ENCODE assay signal across 8 cellular contexts in genomic region chr5:179821298-179822058, GRCh38. TPM values are rescaled to one million over a fixed set of nuclear protein-coding genes. Genes with fewer than 3 reads are reported as not detected.
DNase-seq lines count a peak whose midpoint lies in the region; ATAC-seq and TF ChIP-seq lines count a peak whose summit lies in the region.

No MANE protein-coding gene starts in this region.

- H3K4me3 ChIP-seq in GM06990 (replicated peaks; ENCODE audit: low read depth, low read length), result peak overlapping the region; percentile 82
- H3K4me3 ChIP-seq in HEK293 (ENCODE audit: low read depth, low read length), result peak overlapping the region; percentile 83
- peak overlapping the region; percentile 100 for H3K4me3 ChIP-seq in upper lobe of right lung

- TF ChIP-seq CTCF in GM06990 (IDR thresholded peaks at IDR 0.05; ENCODE audit: insufficient read depth, low read length, poor library complexity, severe bottlenecking) (no peak), HEK293 (tag by site-specific recombination; IDR thresholded peaks at IDR 0.05) (peak; percentile 86), upper lobe of right lung (IDR thresholded peaks at IDR 0.05) (no peak)

- intact Hi-C loops in left cardiac atrium (cut with DNase I), result loop anchor here in 1 of 2 donors (5.0 kb wide), 1 partner anchor 36 kb away; the partner anchor contains the start of gene MRNIP
- intact Hi-C loops in posterior vena cava (cut with DNase I), result loop anchor here in 1 of 2 donors (2.0 kb wide), 1 partner anchor 15 kb away; the partner anchor contains the start of gene MGAT4B
- intact Hi-C loops in upper lobe of right lung (cut with DNase I), result no loop called here

- H3K4me1 ChIP-seq in HEK293 (ENCODE audit: control insufficient read depth, insufficient read depth, low read length) (peaks cover 19% of the 10 kb centered on the region), upper lobe of right lung (peaks cover 62% of the 10 kb centered on the region)

- CTCF ChIA-PET in HEK293 (lab: Yijun Ruan, JAX), result interaction anchor here (0.6 to 0.7 kb wide), 2 partner anchors 121 to 131 kb away, joined by 3 to 5 read pairs; no protein-coding TSS in a partner anchor

- ATAC-seq in left cardiac atrium (peak; percentile 79 to 82), upper lobe of right lung (peak; percentile 78)

- H3K9me3 ChIP-seq in HEK293 (ENCODE audit: control insufficient read depth, insufficient read depth, low read depth, low read length), result no peaks in the 10 kb centered on the region
- H3K9me3 ChIP-seq in upper lobe of right lung, result no peaks in the 10 kb centered on the region

- H3K36me3 ChIP-seq in GM06990 (ENCODE audit: control insufficient read depth, insufficient read depth, low read length) (peaks cover 20% of the 10 kb centered on the region), HEK293 (ENCODE audit: control insufficient read depth in 2 of 2, insufficient read depth in 1 of 2, low read length in 2 of 2) (peaks cover 10 to 43% of the 10 kb centered on the region in 2 experiments; a peak in 2 of 3 replicates), upper lobe of right lung (peaks cover 47% of the 10 kb centered on the region)

- POLR2A ChIA-PET in HEK293 (lab: Yijun Ruan, JAX), result interaction anchor here (0.6 to 1.7 kb wide), 14 partner anchors 9 to 198 kb away, joined by 3 to 28 read pairs (median 6); partner anchors contain the start of genes HNRNPH1, MAML1 and MGAT4B

- H3K27ac ChIP-seq in HEK293 (ENCODE audit: extremely low read depth, low read depth, low read length) (peak overlapping the region; percentile 92), upper lobe of right lung (peak overlapping the region; percentile 97)

- DNase-seq in GM06990 (ENCODE audit: extremely low read depth, insufficient read length) (peak; percentile 86), MV-4-11 (lab: John Stamatoyannopoulos, UW) (peak; percentile 86), T follicular helper cell (ENCODE audit: low read depth) (peak; percentile 81), amniotic epithelial cell (ENCODE audit: low read depth) (peak; percentile 88), left cardiac atrium (peak; percentile 97), posterior vena cava (ENCODE audit: low spot score) (peak; percentile 99), upper lobe of right lung (peak; percentile 97)

- H3K27me3 ChIP-seq in GM06990 (replicated peaks; ENCODE audit: control insufficient read depth, insufficient read depth, low read length) (no peaks in the 10 kb centered on the region), upper lobe of right lung (no peaks in the 10 kb centered on the region)

TF ChIP-seq in HEK293, 187 proteins besides CTCF, POLR2A, EP300 and RAD21 (continues in another document):
- TF ChIP-seq ZBTB10 (tag by site-specific recombination; IDR thresholded peaks at IDR 0.05), result peak; percentile 71; the same call in 1 of the 2 replicates
- no peak for TF ChIP-seq ZNF677 (tag by site-specific recombination; IDR thresholded peaks at IDR 0.05)
- TF ChIP-seq ZNF366 (tag by site-specific recombination; conservative IDR thresholded peaks at IDR 0.05), result no peak
- TF ChIP-seq PATZ1 (tag by site-specific recombination; IDR thresholded peaks at IDR 0.05), result peak; percentile 90
- peak; percentile 78 for TF ChIP-seq ZXDB (tag by site-specific recombination; IDR thresholded peaks at IDR 0.05)
- TF ChIP-seq HIC1 (tag by site-specific recombination; IDR thresholded peaks at IDR 0.05), result peak; percentile 90
- TF ChIP-seq ZBTB20 (tag by site-specific recombination; IDR thresholded peaks at IDR 0.05), result no peak; the same call in 1 of the 2 replicates
- no peak for TF ChIP-seq ZNF266 (tag by site-specific recombination; IDR thresholded peaks at IDR 0.05; ENCODE audit: low read depth)
- no peak for TF ChIP-seq ZNF791 (tag by site-specific recombination; IDR thresholded peaks at IDR 0.05)
- peak; percentile 95 for TF ChIP-seq SP2 (tag by site-specific recombination; IDR thresholded peaks at IDR 0.05)
- TF ChIP-seq EGR2 (tag by site-specific recombination; IDR thresholded peaks at IDR 0.05; ENCODE audit: low read depth), result peak; percentile 51
- no peak for TF ChIP-seq ZFP37 (tag by site-specific recombination; IDR thresholded peaks at IDR 0.05)
- no peak for TF ChIP-seq ZNF704 (tag by site-specific recombination; IDR thresholded peaks at IDR 0.05)
- TF ChIP-seq ZNF112 (tag by site-specific recombination; IDR thresholded peaks at IDR 0.05), result no peak
- TF ChIP-seq GFI1B (tag by site-specific recombination; IDR thresholded peaks at IDR 0.05), result no peak
- TF ChIP-seq ZNF114 (tag by site-specific recombination; IDR thresholded peaks at IDR 0.05), result no peak
- peak; percentile 75 for TF ChIP-seq WT1 (tag by site-specific recombination; IDR thresholded peaks at IDR 0.05)
- no peak; the same call in 1 of the 2 replicates for TF ChIP-seq KLF16 (tag by site-specific recombination; IDR thresholded peaks at IDR 0.05)

RNA-seq across cellular contexts. Expression of gene SQSTM1, which starts 0.8 kb away (rescaled TPM):
- 100 to 1,000 TPM; 302 to 316 TPM for total RNA-seq in left cardiac atrium
- total RNA-seq in posterior vena cava, result 100 to 1,000 TPM; 245 to 333 TPM
- 501 TPM for total RNA-seq in upper lobe of right lung

RNA-seq across cellular contexts. Expression of gene MGAT4B, which starts 14.8 kb away (rescaled TPM):
- total RNA-seq in left cardiac atrium (10 to 100 TPM; 66.5 to 85.9 TPM), posterior vena cava (10 to 100 TPM; 54.6 to 62.8 TPM), upper lobe of right lung (118 TPM)

RNA-seq across cellular contexts. Expression of gene LTC4S, which starts 27.7 kb away (rescaled TPM):
- total RNA-seq in left cardiac atrium (10 to 100 TPM; 13.9 to 16.1 TPM), posterior vena cava (10 to 100 TPM; 19.7 to 20.3 TPM), upper lobe of right lung (22.6 TPM)

RNA-seq across cellular contexts. Expression of gene MRNIP, which starts 37.1 kb away (rescaled TPM):
- total RNA-seq in left cardiac atrium (10 to 100 TPM; 11.1 to 12.7 TPM), posterior vena cava (10 to 100 TPM; 17.3 to 20.1 TPM), upper lobe of right lung (25.4 TPM)

Comparison
In these comparisons a context has a peak if more than half of its experiments do, and no peak if none do; other contexts are left out.
1. Peak in every context shown above with its lines: DNase-seq, ATAC-seq, H3K4me3 ChIP-seq and H3K27ac ChIP-seq.